ENCODE assay signal across 37 cellular contexts in genomic region chr3:14801031-14801430, GRCh38. TPM values are rescaled to one million over a fixed set of nuclear protein-coding genes. Genes with fewer than 3 reads are reported as not detected.
"Had no signal": no experiment of that assay in that cellular context is flagged by ENCODE, and none has a peak within 500 bp of the region (broad histone marks: within the 10 kb centered on the region; RNA-seq: fewer than 3 reads in every experiment).

No MANE protein-coding gene starts in this region.

- H3K4me1 ChIP-seq: ascending aorta, breast epithelium had no signal

- H3K36me3 Mint-ChIP-seq: activated CD4-positive, alpha-beta memory T cell treated with anti-CD3 and anti-CD28 coated beads for 36 hours; activated CD8-positive, alpha-beta memory T cell treated with anti-CD3 and anti-CD28 coated beads, Interleukin-2, amount 10 ng/mL, durations not matched to agents 7 days and 5 days; activated naive CD4-positive, alpha-beta T cell treated with anti-CD3 and anti-CD28 coated beads, Interleukin-2, amount 10 ng/mL, durations not matched to agents 7 days and 5 days; activated naive CD4-positive, alpha-beta T cell treated with anti-CD3 and anti-CD28 coated beads, Interleukin-2, amount 50 U/mL, for 72 hours; activated naive CD8-positive, alpha-beta T cell treated with anti-CD3 and anti-CD28 coated beads, Interleukin-2, amount 10 ng/mL, durations not matched to agents 7 days and 5 days; brain; WTC11 had no signal

- H3K27me3 ChIP-seq: ascending aorta, breast epithelium, cardiac muscle cell had no signal

- H3K27ac ChIP-seq: ascending aorta, breast epithelium, cardiac muscle cell, epithelial cell of prostate, esophagus squamous epithelium, gastroesophageal sphincter, VCaP had no signal

- H3K36me3 ChIP-seq: ascending aorta, breast epithelium, cardiac muscle cell, esophagus squamous epithelium, gastroesophageal sphincter had no signal

- DNase-seq: activated CD4-positive, alpha-beta memory T cell treated with anti-CD3 and anti-CD28 coated beads for 36 hours; activated CD4-positive, alpha-beta T cell treated with anti-CD3 and anti-CD28 coated beads for 36 hours; activated CD4-positive, alpha-beta T cell treated with anti-CD3 and anti-CD28 coated beads, Interleukin-2, amount 10 ng/mL, durations not matched to agents 24 days and 14 days; activated CD8-positive, alpha-beta memory T cell treated with anti-CD3 and anti-CD28 coated beads, Interleukin-2, amount 10 ng/mL, durations not matched to agents 7 days and 5 days; activated CD8-positive, alpha-beta memory T cell treated with anti-CD3 and anti-CD28 coated beads, Interleukin-2, amount 50 U/mL, for 4 hours; activated CD8-positive, alpha-beta T cell treated with anti-CD3 and anti-CD28 coated beads, Interleukin-2, amount 10 ng/mL, durations not matched to agents 7 days and 5 days; activated gamma-delta T cell; activated naive CD4-positive, alpha-beta T cell; activated naive CD4-positive, alpha-beta T cell treated with anti-CD3 and anti-CD28 coated beads, Interleukin-2, amount 10 ng/mL, durations not matched to agents 7 days and 5 days; activated naive CD8-positive, alpha-beta T cell treated with anti-CD3 and anti-CD28 coated beads, Interleukin-2, amount 10 ng/mL, durations not matched to agents 7 days and 5 days; activated T-cell treated with anti-CD3 and anti-CD28 coated beads, Interleukin-2, amount 50 U/mL, for 1 hour; activated T-cell treated with anti-CD3 and anti-CD28 coated beads, Interleukin-2, amount 50 U/mL, for 48 hours; cortex of kidney; dermis blood vessel endothelial cell; effector CD4-positive, alpha-beta T cell; effector memory CD8-positive, alpha-beta T cell; esophagus squamous epithelium; foreskin melanocyte; head of caudate nucleus; T-helper 2 cell had no signal

- H3K4me3 Mint-ChIP-seq: activated CD4-positive, alpha-beta memory T cell treated with anti-CD3 and anti-CD28 coated beads for 36 hours; activated CD4-positive, alpha-beta T cell treated with anti-CD3 and anti-CD28 coated beads for 36 hours; activated CD4-positive, alpha-beta T cell treated with anti-CD3 and anti-CD28 coated beads, Interleukin-2, amount 10 ng/mL, durations not matched to agents 24 days and 14 days; activated CD8-positive, alpha-beta memory T cell treated with anti-CD3 and anti-CD28 coated beads, Interleukin-2, amount 10 ng/mL, durations not matched to agents 7 days and 5 days; activated CD8-positive, alpha-beta T cell treated with anti-CD3 and anti-CD28 coated beads, Interleukin-2, amount 10 ng/mL, durations not matched to agents 7 days and 5 days; activated naive CD4-positive, alpha-beta T cell treated with anti-CD3 and anti-CD28 coated beads, Interleukin-2, amount 10 ng/mL, durations not matched to agents 7 days and 5 days; activated naive CD8-positive, alpha-beta T cell treated with anti-CD3 and anti-CD28 coated beads, Interleukin-2, amount 10 ng/mL, durations not matched to agents 7 days and 5 days; activated T-helper 1 cell treated with anti-CD3 and anti-CD28 coated beads, Interleukin-12 subunit alpha, Interleukin-12 subunit beta, Interleukin-2, Interleukin-4 antibody, amounts not matched to agents 30 ng/mL and 10 ng/mL and 1 ng/mL, durations not matched to agents 14 hours and 24 hours and 36 hours; brain; central memory CD8-positive, alpha-beta T cell; effector memory CD8-positive, alpha-beta T cell; WTC11 had no signal

- FAIRE-seq: colon, endometrium, endothelial cell of umbilical vein had no signal

- H3K9me3 ChIP-seq: ascending aorta, breast epithelium, esophagus squamous epithelium, gastroesophageal sphincter had no signal

- H3K27ac Mint-ChIP-seq: activated CD4-positive, alpha-beta memory T cell treated with anti-CD3 and anti-CD28 coated beads for 36 hours; activated CD4-positive, alpha-beta T cell treated with anti-CD3 and anti-CD28 coated beads for 36 hours; activated CD4-positive, alpha-beta T cell treated with anti-CD3 and anti-CD28 coated beads, Interleukin-2, amount 10 ng/mL, durations not matched to agents 24 days and 14 days; activated CD8-positive, alpha-beta memory T cell treated with anti-CD3 and anti-CD28 coated beads, Interleukin-2, amount 10 ng/mL, durations not matched to agents 7 days and 5 days; activated CD8-positive, alpha-beta T cell treated with anti-CD3 and anti-CD28 coated beads, Interleukin-2, amount 10 ng/mL, durations not matched to agents 7 days and 5 days; activated naive CD4-positive, alpha-beta T cell treated with anti-CD3 and anti-CD28 coated beads, Interleukin-2, amount 10 ng/mL, durations not matched to agents 7 days and 5 days; activated naive CD4-positive, alpha-beta T cell treated with anti-CD3 and anti-CD28 coated beads, Interleukin-2, amount 50 U/mL, for 72 hours; activated naive CD8-positive, alpha-beta T cell treated with anti-CD3 and anti-CD28 coated beads, Interleukin-2, amount 10 ng/mL, durations not matched to agents 7 days and 5 days; activated T-helper 1 cell treated with anti-CD3 and anti-CD28 coated beads, Interleukin-12 subunit alpha, Interleukin-12 subunit beta, Interleukin-2, Interleukin-4 antibody, amounts not matched to agents 30 ng/mL and 10 ng/mL and 1 ng/mL, durations not matched to agents 14 hours and 24 hours and 36 hours; activated T-helper 2 cell treated with anti-CD3 and anti-CD28 coated beads, Interferon-gamma antibody, Interleukin-2, Interleukin-4, amounts not matched to agents 10 μg/mL and 5 μg/mL and 100 μg/mL, durations not matched to agents 14 hours and 24 hours and 36 hours; brain; effector memory CD8-positive, alpha-beta T cell; WTC11 had no signal

- H3K4me1 Mint-ChIP-seq: central memory CD8-positive, alpha-beta T cell had no signal

- H3K9me3 Mint-ChIP-seq: activated CD4-positive, alpha-beta memory T cell treated with anti-CD3 and anti-CD28 coated beads for 36 hours; activated CD4-positive, alpha-beta T cell treated with anti-CD3 and anti-CD28 coated beads, Interleukin-2, amount 10 ng/mL, durations not matched to agents 24 days and 14 days; activated naive CD4-positive, alpha-beta T cell treated with anti-CD3 and anti-CD28 coated beads, Interleukin-2, amount 10 ng/mL, durations not matched to agents 7 days and 5 days; activated naive CD4-positive, alpha-beta T cell treated with anti-CD3 and anti-CD28 coated beads, Interleukin-2, amount 50 U/mL, for 72 hours; activated naive CD8-positive, alpha-beta T cell treated with anti-CD3 and anti-CD28 coated beads, Interleukin-2, amount 10 ng/mL, durations not matched to agents 7 days and 5 days; activated T-helper 1 cell treated with anti-CD3 and anti-CD28 coated beads, Interleukin-12 subunit alpha, Interleukin-12 subunit beta, Interleukin-2, Interleukin-4 antibody, amounts not matched to agents 30 ng/mL and 10 ng/mL and 1 ng/mL, durations not matched to agents 14 hours and 24 hours and 36 hours; activated T-helper 2 cell treated with anti-CD3 and anti-CD28 coated beads, Interferon-gamma antibody, Interleukin-2, Interleukin-4, amounts not matched to agents 10 μg/mL and 5 μg/mL and 100 μg/mL, durations not matched to agents 14 hours and 24 hours and 36 hours; central memory CD8-positive, alpha-beta T cell; effector memory CD8-positive, alpha-beta T cell had no signal

- ATAC-seq: activated CD4-positive, alpha-beta T cell treated with anti-CD3 and anti-CD28 coated beads for 36 hours; activated CD8-positive, alpha-beta memory T cell treated with anti-CD3 and anti-CD28 coated beads, Interleukin-2, amount 10 ng/mL, durations not matched to agents 7 days and 5 days; activated CD8-positive, alpha-beta T cell treated with anti-CD3 and anti-CD28 coated beads, Interleukin-2, amount 10 ng/mL, durations not matched to agents 7 days and 5 days; activated naive CD4-positive, alpha-beta T cell treated with anti-CD3 and anti-CD28 coated beads, Interleukin-2, amount 50 U/mL, for 72 hours; effector memory CD8-positive, alpha-beta T cell; gastroesophageal sphincter; WTC11 had no signal

- H3K4me3 ChIP-seq: ascending aorta, breast epithelium, cardiac muscle cell, esophagus squamous epithelium, gastroesophageal sphincter had no signal

RNA-seq across cellular contexts. Expression of gene FGD5, which starts 17.7 kb away (rescaled TPM):
- total RNA-seq: activated CD8-positive, alpha-beta memory T cell treated with anti-CD3 and anti-CD28 coated beads for 36 hours; activated CD8-positive, alpha-beta memory T cell treated with anti-CD3 and anti-CD28 coated beads, Interleukin-2, amount 10 ng/mL, durations not matched to agents 7 days and 5 days; activated naive CD4-positive, alpha-beta T cell treated with anti-CD3 and anti-CD28 coated beads, Interleukin-2, amount 50 U/mL, for 72 hours; activated T-helper 1 cell treated with anti-CD3 and anti-CD28 coated beads, Interleukin-12 subunit alpha, Interleukin-12 subunit beta, Interleukin-2, Interleukin-4 antibody, amounts not matched to agents 30 ng/mL and 10 ng/mL and 1 ng/mL, durations not matched to agents 14 hours and 24 hours and 36 hours; T-helper 1 cell treated with Interleukin-12 subunit alpha and Interleukin-12 subunit beta and Interleukin-4 antibody, amounts not matched to agents 30 ng/mL and 1 ng/mL, for 36 hours had no signal
